18 cellular contexts compared by ENCODE assay signal in the genomic region with DNA sequence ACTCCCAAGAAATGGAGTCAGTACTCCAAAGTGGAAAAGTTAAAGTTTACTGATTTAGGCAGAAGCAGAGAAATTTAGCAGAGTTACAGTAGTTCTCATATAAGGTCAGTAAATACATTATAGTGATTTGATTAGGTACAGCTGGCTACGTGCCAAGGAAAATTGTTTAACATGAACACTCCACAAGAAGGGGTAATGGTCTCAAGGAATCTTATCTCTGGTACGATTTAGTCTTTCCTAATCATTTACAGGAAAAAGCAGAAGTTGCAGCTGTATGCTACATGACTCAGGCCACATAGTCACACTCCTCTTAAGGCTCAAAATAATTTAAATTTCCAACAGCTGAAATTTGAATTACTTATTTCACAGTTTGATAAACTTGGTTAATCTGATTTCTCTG. TPM values are rescaled to one million over a fixed set of nuclear protein-coding genes. Genes with fewer than 3 reads are reported as not detected.
DNase-seq lines count a peak whose midpoint lies in the region; ATAC-seq and TF ChIP-seq lines count a peak whose summit lies in the region.
"Had no signal": no experiment of that assay in that cellular context is flagged by ENCODE, and none has a peak within 500 bp of the region (broad histone marks: within the 10 kb centered on the region; RNA-seq: fewer than 3 reads in every experiment).

No MANE protein-coding gene starts in this region.

- H3K9me3 ChIP-seq in OCI-LY3 (ENCODE audit: insufficient read depth, low read length) (no peaks in the 10 kb centered on the region), left lung (no peaks in the 10 kb centered on the region)
- H3K9me3 ChIP-seq: BE2C, uterus had no signal

- H3K9me3 Mint-ChIP-seq in HFFc6, result peaks cover 9% of the 10 kb centered on the region; the same call in 1 of the 2 replicates
- H3K9me3 Mint-ChIP-seq: nephron had no signal

- peaks cover 5% of the 10 kb centered on the region; the same call in 1 of the 2 replicates for H3K4me1 Mint-ChIP-seq in HFFc6 (ENCODE audit: low read depth)
- H3K4me1 Mint-ChIP-seq: nephron had no signal

- H3K27me3 Mint-ChIP-seq in HFFc6 (ENCODE audit: insufficient read depth), result peaks cover 6% of the 10 kb centered on the region

- no peaks in the 10 kb centered on the region for H4K20me1 ChIP-seq in OCI-LY3 (ENCODE audit: insufficient read depth, low read length)

- H3K36me3 ChIP-seq in OCI-LY3 (replicated peaks; ENCODE audit: low read depth, low read length) (no peaks in the 10 kb centered on the region), left lung (no peaks in the 10 kb centered on the region)
- H3K36me3 ChIP-seq: BE2C, uterus had no signal

- H3K9ac ChIP-seq in OCI-LY3 (ENCODE audit: low read length), result no peak overlapping the region; the same call in 1 of the 2 replicates

- intact Hi-C loops in left lung (cut with DNase I), result no loop called here

- TF ChIP-seq CTCF in OCI-LY3 (IDR thresholded peaks at IDR 0.05; ENCODE audit: low read depth, low read length), result no peak
- no peak for TF ChIP-seq CTCF in left lung (IDR thresholded peaks at IDR 0.05)
- no peak for TF ChIP-seq CTCF in HFFc6 (IDR thresholded peaks at IDR 0.05)

- H3K27me3 ChIP-seq in OCI-LY3 (ENCODE audit: low read depth, low read length), result peaks cover 23% of the 10 kb centered on the region
- H3K27me3 ChIP-seq in left lung, result no peaks in the 10 kb centered on the region
- H3K27me3 ChIP-seq: uterus had no signal

- no peak overlapping the region for H3K4me3 ChIP-seq in OCI-LY3 (ENCODE audit: low read length)
- H3K4me3 ChIP-seq in left lung, result no peak overlapping the region
- H3K4me3 ChIP-seq: uterus had no signal

- no peaks in the 10 kb centered on the region for H3K36me3 Mint-ChIP-seq in HFFc6 (ENCODE audit: low read depth)

- H3K27ac ChIP-seq in OCI-LY3 (ENCODE audit: low read length) (no peak overlapping the region), left lung (no peak overlapping the region)
- H3K27ac ChIP-seq: uterus had no signal

- H3K4me1 ChIP-seq in OCI-LY3 (ENCODE audit: low read length), result peaks cover 25% of the 10 kb centered on the region
- peaks cover 0 to 2% of the 10 kb centered on the region in 2 donors for H3K4me1 ChIP-seq in left lung
- H3K4me1 ChIP-seq: BE2C, uterus had no signal

- no peaks in the 10 kb centered on the region for H3K79me2 ChIP-seq in OCI-LY3 (ENCODE audit: low read length)

- H2AFZ ChIP-seq in OCI-LY3 (ENCODE audit: low read depth, low read length), result peak overlapping the region; percentile 33; the same call in 1 of the 2 replicates

- ATAC-seq in GM18861 (IDR thresholded peaks at IDR 0.05; ENCODE audit: unreplicated experiment) (peak; percentile 99), HG03159 (IDR thresholded peaks at IDR 0.05; ENCODE audit: unreplicated experiment) (peak; percentile 97), left lung (peak; percentile 42)
- ATAC-seq: left colon, sciatic nerve had no signal

- DNase-seq in left lung (no peak), HFFc6 (no peak)
- DNase-seq in activated CD8-positive, alpha-beta memory T cell treated with anti-CD3 and anti-CD28 coated beads for 24 hours, result no peak
- DNase-seq in stimulated activated CD4-positive, alpha-beta T cell treated with anti-CD3 and anti-CD28 coated beads, Interleukin-2, amount 100 ng/mL, for 24 hours, result no peak
- DNase-seq in effector CD4-positive, alpha-beta T cell, result no peak
- DNase-seq: activated CD4-positive, alpha-beta T cell treated with anti-CD3 and anti-CD28 coated beads for 1 hour; activated T-cell treated with anti-CD3 and anti-CD28 coated beads, Interleukin-2, amount 50 U/mL, for 1 hour; BE2C; left colon; NCI-H2171; stimulated activated naive CD4-positive, alpha-beta T cell treated with Interleukin-2 at 50 U/mL for 16 hours; uterus had no signal

- no peak overlapping the region for H3K27ac Mint-ChIP-seq in HFFc6
- H3K27ac Mint-ChIP-seq: nephron had no signal

- peak overlapping the region; percentile 62 for H3K4me2 ChIP-seq in OCI-LY3 (ENCODE audit: low read length)

- no peak overlapping the region for H3K4me3 Mint-ChIP-seq in HFFc6
- H3K4me3 Mint-ChIP-seq: nephron had no signal

RNA-seq across cellular contexts. Expression of gene OR2B11, which starts 36.8 kb away (rescaled TPM):
- total RNA-seq in left lung, result not detected
- not detected for total RNA-seq in HFFc6 (2021; fragmentation: NEBNext Ultra II Directional; extraction: Animal tissue kit (Norgen Biotek cat#: 25700))
- total RNA-seq: left colon, OCI-LY7, sciatic nerve, uterus had no signal

RNA-seq across cellular contexts. Expression of gene OR2C3, which starts 41.5 kb away (rescaled TPM):
- not detected for total RNA-seq in left lung
- not detected for total RNA-seq in HFFc6 (2021; fragmentation: NEBNext Ultra II Directional; extraction: Animal tissue kit (Norgen Biotek cat#: 25700))
- total RNA-seq: left colon, OCI-LY7, sciatic nerve had no signal

RNA-seq across cellular contexts. Expression of gene GCSAML, which starts 54.2 kb away (rescaled TPM):
- total RNA-seq in left lung, result under 1 TPM; 0.32 to 0.84 TPM
- total RNA-seq in HFFc6 (2021; fragmentation: NEBNext Ultra II Directional; extraction: Animal tissue kit (Norgen Biotek cat#: 25700)), result not detected
- total RNA-seq: OCI-LY7 had no signal

Comparison
In these comparisons a context has a peak if more than half of its experiments do, and no peak if none do; other contexts are left out.
1. ATAC-seq: peak in every context shown above with its lines; median percentile 99 in GM18861; 97 in HG03159; 42 in left lung.